Comparison of ENCODE assay signal across 1 cellular context in the genomic region with DNA sequence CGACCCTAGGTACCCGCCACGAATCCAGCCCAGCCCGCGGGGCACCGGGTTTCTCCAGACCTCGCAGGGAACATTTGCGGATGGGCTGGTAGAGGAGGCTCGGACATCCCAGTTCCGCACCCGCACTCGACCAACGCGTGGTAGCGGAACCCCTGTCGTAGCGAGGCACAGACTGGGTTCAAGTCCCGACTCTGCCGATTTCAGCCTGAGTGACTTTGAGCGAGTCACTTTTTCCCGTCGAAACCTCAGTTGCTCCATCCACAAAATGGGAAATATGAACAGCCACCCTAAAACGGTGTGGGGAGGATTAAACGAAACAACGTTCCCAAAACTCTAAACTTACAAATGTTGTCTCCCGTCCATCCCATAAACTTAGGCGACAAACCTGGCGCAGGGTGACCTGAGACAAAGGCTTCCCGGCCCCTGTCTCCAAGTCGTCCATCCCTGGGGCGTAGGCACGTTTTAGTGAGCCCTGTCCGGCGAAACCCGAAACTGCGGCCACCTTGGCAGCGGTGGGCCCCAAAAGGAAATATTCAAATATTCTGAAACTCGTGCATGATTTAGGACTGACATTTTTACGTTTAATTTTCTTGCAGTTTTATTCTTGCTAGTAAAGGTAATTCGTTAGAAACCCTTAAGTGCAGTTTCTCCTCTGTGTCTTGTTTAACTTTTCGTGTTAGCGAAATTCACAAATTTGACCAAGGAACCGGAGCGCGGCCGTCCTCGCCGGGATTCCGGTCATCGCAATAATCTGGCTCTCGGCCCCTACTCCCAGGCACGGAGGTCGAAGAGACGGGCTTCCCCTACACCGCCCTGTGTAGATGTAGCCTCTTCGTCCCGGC.
TF ChIP-seq lines count a peak whose summit lies in the region.

No MANE protein-coding gene starts in this region.

TF ChIP-seq in HepG2, 621 proteins besides CTCF, POLR2A, EP300 and RAD21 (continues in another document):
- TF ChIP-seq MTF2 (CRISPR knock-in tag; IDR thresholded peaks at IDR 0.05; ENCODE audit: borderline replicate concordance) (no peak), ZNF343 (CRISPR knock-in tag; IDR thresholded peaks at IDR 0.05) (no peak), MTA3 (CRISPR knock-in tag; IDR thresholded peaks at IDR 0.05) (no peak), IKZF4 (CRISPR knock-in tag; IDR thresholded peaks at IDR 0.05; ENCODE audit: borderline replicate concordance, low read depth, not compliant biosample characterization) (no peak), AKNA (CRISPR knock-in tag; IDR thresholded peaks at IDR 0.05; ENCODE audit: borderline replicate concordance) (no peak), ADNP (CRISPR knock-in tag; IDR thresholded peaks at IDR 0.05) (no peak), ZNF224 (CRISPR knock-in tag; IDR thresholded peaks at IDR 0.05) (no peak; the same call in 1 of the 2 replicates), MZF1 (CRISPR knock-in tag; IDR thresholded peaks at IDR 0.05; ENCODE audit: borderline replicate concordance) (no peak), TP53 (CRISPR knock-in tag; conservative IDR thresholded peaks at IDR 0.05) (no peak), GPN1 (CRISPR knock-in tag; IDR thresholded peaks at IDR 0.05; ENCODE audit: borderline replicate concordance) (no peak), RFX3 (CRISPR knock-in tag; IDR thresholded peaks at IDR 0.05) (no peak), ZNF354B (CRISPR knock-in tag; IDR thresholded peaks at IDR 0.05) (0 out of 2 replicates have a peak, but pooled peaks have one; percentile 81), PAXIP1 (CRISPR knock-in tag; conservative IDR thresholded peaks at IDR 0.05) (no peak), ARNT2 (CRISPR knock-in tag; IDR thresholded peaks at IDR 0.05; ENCODE audit: low read depth) (0 out of 2 replicates have a peak, but pooled peaks have one; percentile 13), MXD4 (CRISPR knock-in tag; IDR thresholded peaks at IDR 0.05) (no peak), ATF1 (CRISPR knock-in tag; IDR thresholded peaks at IDR 0.05) (no peak), ELF1 (CRISPR knock-in tag; IDR thresholded peaks at IDR 0.05) (no peak), FOSL1 (CRISPR knock-in tag; IDR thresholded peaks at IDR 0.05; ENCODE audit: borderline replicate concordance) (0 out of 2 replicates have a peak, but pooled peaks have one; percentile 34), CBX5 (CRISPR knock-in tag; IDR thresholded peaks at IDR 0.05; ENCODE audit: borderline replicate concordance) (0 out of 2 replicates have a peak, but pooled peaks have one; percentile 2), ZNF768 (CRISPR knock-in tag; IDR thresholded peaks at IDR 0.05) (peak; percentile 64; the same call in 1 of the 2 replicates), CREB3 (CRISPR knock-in tag; IDR thresholded peaks at IDR 0.05) (no peak), ZNF101 (CRISPR knock-in tag; IDR thresholded peaks at IDR 0.05; ENCODE audit: borderline replicate concordance, low read depth) (no peak), SRY (CRISPR knock-in tag; IDR thresholded peaks at IDR 0.05) (peak; percentile 15; the same call in 1 of the 2 replicates), ZNF543 (CRISPR knock-in tag; IDR thresholded peaks at IDR 0.05) (peak; percentile 9; the same call in 1 of the 2 replicates), PAWR (CRISPR knock-in tag; IDR thresholded peaks at IDR 0.05; ENCODE audit: borderline replicate concordance) (no peak), MBD4 (IDR thresholded peaks at IDR 0.05; ENCODE audit: borderline replicate concordance, low read length) (peak; percentile 75; the same call in 1 of the 2 replicates), BRD4 (CRISPR knock-in tag; IDR thresholded peaks at IDR 0.05) (peak; percentile 52), HNRNPK (IDR thresholded peaks at IDR 0.05; ENCODE audit: low read depth, low read length, poor library complexity, severe bottlenecking) (no peak), ISX (CRISPR knock-in tag; conservative IDR thresholded peaks at IDR 0.05) (no peak), HMG20B (CRISPR knock-in tag; conservative IDR thresholded peaks at IDR 0.05) (no peak; the same call in 1 of the 2 replicates), ZNF17 (CRISPR knock-in tag; IDR thresholded peaks at IDR 0.05) (no peak; the same call in 1 of the 2 replicates), ZNF567 (CRISPR knock-in tag; IDR thresholded peaks at IDR 0.05; ENCODE audit: borderline replicate concordance) (peak; percentile 73; the same call in 1 of the 2 replicates), FOXJ3 (CRISPR knock-in tag; IDR thresholded peaks at IDR 0.05; ENCODE audit: borderline replicate concordance) (no peak), ZNF235 (CRISPR knock-in tag; IDR thresholded peaks at IDR 0.05; ENCODE audit: borderline replicate concordance) (no peak), ZNF501 (CRISPR knock-in tag; IDR thresholded peaks at IDR 0.05) (peak; percentile 24; the same call in 1 of the 2 replicates), ZNF672 (CRISPR knock-in tag; IDR thresholded peaks at IDR 0.05) (0 out of 2 replicates have a peak, but pooled peaks have one; percentile 44), NONO (IDR thresholded peaks at IDR 0.05) (no peak), NONO (CRISPR knock-in tag; conservative IDR thresholded peaks at IDR 0.05) (no peak; the same call in 1 of the 2 replicates), GRHL1 (CRISPR knock-in tag; conservative IDR thresholded peaks at IDR 0.05) (no peak), KLF15 (CRISPR knock-in tag; IDR thresholded peaks at IDR 0.05; ENCODE audit: borderline replicate concordance) (no peak), ZNF382 (CRISPR knock-in tag; IDR thresholded peaks at IDR 0.05; ENCODE audit: borderline replicate concordance) (no peak), ZNF30 (CRISPR knock-in tag; IDR thresholded peaks at IDR 0.05) (0 out of 2 replicates have a peak, but pooled peaks have one; percentile 34), FIP1L1 (IDR thresholded peaks at IDR 0.05; ENCODE audit: borderline replicate concordance, insufficient read depth, low read depth, low read length) (peak; percentile 99)
- TF ChIP-seq, protein P1, sequence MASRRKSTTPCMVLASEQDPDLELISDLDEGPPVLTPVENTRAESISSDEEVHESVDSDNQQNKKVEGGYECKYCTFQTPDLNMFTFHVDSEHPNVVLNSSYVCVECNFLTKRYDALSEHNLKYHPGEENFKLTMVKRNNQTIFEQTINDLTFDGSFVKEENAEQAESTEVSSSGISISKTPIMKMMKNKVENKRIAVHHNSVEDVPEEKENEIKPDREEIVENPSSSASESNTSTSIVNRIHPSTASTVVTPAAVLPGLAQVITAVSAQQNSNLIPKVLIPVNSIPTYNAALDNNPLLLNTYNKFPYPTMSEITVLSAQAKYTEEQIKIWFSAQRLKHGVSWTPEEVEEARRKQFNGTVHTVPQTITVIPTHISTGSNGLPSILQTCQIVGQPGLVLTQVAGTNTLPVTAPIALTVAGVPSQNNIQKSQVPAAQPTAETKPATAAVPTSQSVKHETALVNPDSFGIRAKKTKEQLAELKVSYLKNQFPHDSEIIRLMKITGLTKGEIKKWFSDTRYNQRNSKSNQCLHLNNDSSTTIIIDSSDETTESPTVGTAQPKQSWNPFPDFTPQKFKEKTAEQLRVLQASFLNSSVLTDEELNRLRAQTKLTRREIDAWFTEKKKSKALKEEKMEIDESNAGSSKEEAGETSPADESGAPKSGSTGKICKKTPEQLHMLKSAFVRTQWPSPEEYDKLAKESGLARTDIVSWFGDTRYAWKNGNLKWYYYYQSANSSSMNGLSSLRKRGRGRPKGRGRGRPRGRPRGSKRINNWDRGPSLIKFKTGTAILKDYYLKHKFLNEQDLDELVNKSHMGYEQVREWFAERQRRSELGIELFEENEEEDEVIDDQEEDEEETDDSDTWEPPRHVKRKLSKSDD (CRISPR knock-in tag; IDR thresholded peaks at IDR 0.05; ENCODE audit: low read depth) = peak; percentile 19; the same call in 1 of the 2 replicates
- TF ChIP-seq, protein P2, sequence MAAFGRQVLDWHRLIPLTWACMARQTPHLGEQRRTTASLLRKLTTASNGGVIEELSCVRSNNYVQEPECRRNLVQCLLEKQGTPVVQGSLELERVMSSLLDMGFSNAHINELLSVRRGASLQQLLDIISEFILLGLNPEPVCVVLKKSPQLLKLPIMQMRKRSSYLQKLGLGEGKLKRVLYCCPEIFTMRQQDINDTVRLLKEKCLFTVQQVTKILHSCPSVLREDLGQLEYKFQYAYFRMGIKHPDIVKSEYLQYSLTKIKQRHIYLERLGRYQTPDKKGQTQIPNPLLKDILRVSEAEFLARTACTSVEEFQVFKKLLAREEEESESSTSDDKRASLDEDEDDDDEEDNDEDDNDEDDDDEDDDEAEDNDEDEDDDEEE (CRISPR knock-in tag; IDR thresholded peaks at IDR 0.05) = 0 out of 2 replicates have a peak, but pooled peaks have one; percentile 25
- TF ChIP-seq, protein P3, sequence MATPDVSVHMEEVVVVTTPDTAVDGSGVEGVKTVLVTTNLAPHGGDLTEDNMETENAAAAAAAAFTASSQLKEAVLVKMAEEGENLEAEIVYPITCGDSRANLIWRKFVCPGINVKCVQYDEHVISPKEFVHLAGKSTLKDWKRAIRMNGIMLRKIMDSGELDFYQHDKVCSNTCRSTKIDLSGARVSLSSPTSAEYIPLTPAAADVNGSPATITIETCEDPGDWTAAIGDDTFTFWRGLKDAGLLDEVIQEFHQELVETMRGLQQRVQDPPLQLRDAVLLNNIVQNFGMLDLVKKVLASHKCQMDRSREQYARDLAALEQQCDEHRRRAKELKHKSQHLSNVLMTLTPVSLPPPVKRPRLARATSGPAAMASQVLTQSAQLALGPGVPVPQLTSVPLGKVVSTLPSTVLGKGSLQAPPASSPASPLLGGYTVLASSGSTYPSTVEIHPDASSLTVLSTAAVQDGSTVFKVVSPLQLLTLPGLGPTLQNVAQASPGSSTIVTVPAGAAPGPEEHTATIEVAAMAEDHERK (CRISPR knock-in tag; IDR thresholded peaks at IDR 0.05; ENCODE audit: low read depth) = no peak
